Comparison of ENCODE assay signal across 25 cellular contexts in the genomic region with DNA sequence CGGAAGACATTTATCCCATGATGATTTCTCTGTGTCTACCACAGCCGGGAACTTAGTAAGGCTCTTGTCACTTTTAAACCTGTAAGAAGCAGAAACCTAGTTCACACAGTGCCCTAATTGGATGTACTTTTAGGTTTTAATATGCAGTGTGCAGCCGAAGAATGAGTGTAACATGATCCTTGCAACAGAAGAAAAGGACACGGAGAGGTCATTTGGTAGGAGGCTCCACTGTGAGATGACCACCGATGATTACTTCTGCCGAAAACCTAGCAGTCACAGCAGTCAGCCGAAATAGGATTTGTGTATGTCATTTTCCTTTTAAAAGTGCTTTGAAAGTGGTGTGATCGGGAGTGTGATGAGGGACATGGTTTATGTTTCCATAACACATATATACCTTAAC. TPM values are rescaled to one million over a fixed set of nuclear protein-coding genes. Genes with fewer than 3 reads are reported as not detected.
"Had no signal": no experiment of that assay in that cellular context is flagged by ENCODE, and none has a peak within 500 bp of the region (broad histone marks: within the 10 kb centered on the region; RNA-seq: fewer than 3 reads in every experiment).

No MANE protein-coding gene starts in this region.

- H3K27me3 ChIP-seq: adrenal gland, breast epithelium had no signal

- H3K9me3 ChIP-seq: adrenal gland, breast epithelium had no signal

- H3K4me1 ChIP-seq: breast epithelium had no signal

- H2AFZ ChIP-seq: PC-9 had no signal

- H3K4me3 Mint-ChIP-seq: activated CD8-positive, alpha-beta T cell treated with anti-CD3 and anti-CD28 coated beads, Interleukin-2, amount 10 ng/mL, durations not matched to agents 7 days and 5 days; activated naive CD8-positive, alpha-beta T cell treated with anti-CD3 and anti-CD28 coated beads, Interleukin-2, amount 10 ng/mL, durations not matched to agents 7 days and 5 days; T-helper 1 cell treated with Interleukin-12 subunit alpha and Interleukin-12 subunit beta and Interleukin-4 antibody, amounts not matched to agents 30 μg/mL and 1 μg/mL, for 36 hours had no signal

- H3K27ac ChIP-seq: breast epithelium, PC-9 had no signal

- H3K4me1 Mint-ChIP-seq: activated naive CD8-positive, alpha-beta T cell treated with anti-CD3 and anti-CD28 coated beads, Interleukin-2, amount 10 ng/mL, durations not matched to agents 7 days and 5 days had no signal

- H3K36me3 Mint-ChIP-seq: activated naive CD8-positive, alpha-beta T cell treated with anti-CD3 and anti-CD28 coated beads, Interleukin-2, amount 10 ng/mL, durations not matched to agents 7 days and 5 days had no signal

- DNase-seq: activated CD4-positive, alpha-beta T cell treated with anti-CD3 and anti-CD28 coated beads for 4 hours; activated CD4-positive, alpha-beta T cell treated with anti-CD3 and anti-CD28 coated beads, Interleukin-2, amount 50 U/mL, for 4 hours; activated CD8-positive, alpha-beta memory T cell treated with anti-CD3 and anti-CD28 coated beads, Interleukin-2, amount 50 U/mL, for 48 hours; activated CD8-positive, alpha-beta T cell treated with anti-CD3 and anti-CD28 coated beads, Interleukin-2, amount 10 ng/mL, durations not matched to agents 7 days and 5 days; activated naive CD4-positive, alpha-beta T cell treated with anti-CD3 and anti-CD28 coated beads, Interleukin-2, amount 50 U/mL, for 16 hours; activated naive CD8-positive, alpha-beta T cell treated with anti-CD3 and anti-CD28 coated beads, Interleukin-2, amount 10 ng/mL, durations not matched to agents 7 days and 5 days; activated T-cell treated with anti-CD3 and anti-CD28 coated beads, Interleukin-2, amount 50 U/mL, for 1 hour; adrenal gland; anterior cingulate cortex; central memory CD4-positive, alpha-beta T cell; KG1; NCI-H1048; NCI-H1930; NCI-H2107; NCI-H2171 treated with DMSO at 0.1 percent for 48 hours; NCI-H226; NCI-H526; NCI-H774; PC-9; SHP77 treated with DMSO at 0.1 percent for 48 hours had no signal

- H3K4me3 ChIP-seq: adrenal gland, breast epithelium, PC-9 had no signal

- H3K9me3 Mint-ChIP-seq: activated naive CD8-positive, alpha-beta T cell treated with anti-CD3 and anti-CD28 coated beads, Interleukin-2, amount 10 ng/mL, durations not matched to agents 7 days and 5 days; T-helper 1 cell treated with Interleukin-12 subunit alpha and Interleukin-12 subunit beta and Interleukin-4 antibody, amounts not matched to agents 30 μg/mL and 1 μg/mL, for 36 hours had no signal

- ATAC-seq: activated CD4-positive, CD25-positive, alpha-beta regulatory T cell treated with anti-CD3 and anti-CD28 coated beads, Interleukin-2, amount 50 U/mL, for 24 hours; activated CD8-positive, alpha-beta T cell treated with anti-CD3 and anti-CD28 coated beads, Interleukin-2, amount 10 ng/mL, durations not matched to agents 7 days and 5 days had no signal

- H3K27ac Mint-ChIP-seq: activated CD8-positive, alpha-beta T cell treated with anti-CD3 and anti-CD28 coated beads, Interleukin-2, amount 10 ng/mL, durations not matched to agents 7 days and 5 days; activated naive CD8-positive, alpha-beta T cell treated with anti-CD3 and anti-CD28 coated beads, Interleukin-2, amount 10 ng/mL, durations not matched to agents 7 days and 5 days; T-helper 1 cell treated with Interleukin-12 subunit alpha and Interleukin-12 subunit beta and Interleukin-4 antibody, amounts not matched to agents 30 μg/mL and 1 μg/mL, for 36 hours had no signal

- H3K4me2 ChIP-seq: PC-9 had no signal

- H3K36me3 ChIP-seq: adrenal gland, breast epithelium had no signal

RNA-seq across cellular contexts. Expression of gene CACNA1D, which starts 6.8 kb away (rescaled TPM):
- total RNA-seq: activated naive CD8-positive, alpha-beta T cell treated with anti-CD3 and anti-CD28 coated beads, Interleukin-2, amount 10 ng/mL, durations not matched to agents 7 days and 5 days; M059J; NCI-H460; PC-9 had no signal
